8 cellular contexts compared by ENCODE assay signal in the genomic region with DNA sequence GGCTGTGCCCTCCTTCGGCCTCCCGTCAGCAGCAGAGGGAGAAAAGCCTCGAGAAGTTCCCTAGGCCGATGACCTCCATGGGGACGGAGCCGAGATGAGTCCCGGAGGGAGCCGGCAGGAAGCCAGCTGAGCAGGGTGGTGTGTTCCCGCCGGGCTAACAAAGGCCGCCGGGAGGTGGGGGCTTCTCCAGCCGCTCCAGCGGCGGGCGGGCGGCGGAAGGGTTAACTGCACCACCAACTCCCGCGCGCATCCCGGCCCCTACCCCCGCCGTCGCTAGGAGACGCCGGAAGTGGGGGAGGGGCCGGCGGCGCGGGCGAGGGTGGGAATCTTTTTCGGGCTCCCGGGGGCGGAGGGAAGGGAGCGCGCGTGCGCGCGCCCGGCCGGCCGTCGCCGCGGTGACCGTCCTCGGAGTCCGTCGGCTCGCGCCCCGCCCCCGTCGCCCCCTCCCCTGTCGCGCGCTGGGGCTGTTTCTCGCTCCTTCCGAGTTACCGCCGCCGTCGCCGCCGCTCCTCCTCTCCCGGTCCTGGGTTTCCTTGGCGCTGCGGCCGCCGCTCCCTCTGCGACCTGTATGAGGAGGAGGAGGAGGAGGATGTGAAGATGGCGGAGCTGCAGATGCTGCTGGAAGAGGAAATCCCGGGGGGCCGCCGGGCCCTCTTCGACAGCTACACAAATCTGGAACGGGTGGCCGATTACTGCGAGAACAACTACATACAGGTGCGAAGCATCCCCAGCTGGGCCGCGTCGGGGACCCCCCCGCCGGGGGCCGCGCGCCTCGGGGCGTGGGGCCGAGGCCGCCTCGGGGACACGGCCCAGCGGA. TPM values are rescaled to one million over a fixed set of nuclear protein-coding genes. Genes with fewer than 3 reads are reported as not detected.
DNase-seq lines count a peak whose midpoint lies in the region; ATAC-seq, FAIRE-seq and TF ChIP-seq lines count a peak whose summit lies in the region.

A gene (plus strand): TSS at position 477 of the 817 bp plus-strand sequence. CDS start 121 bp downstream, at position 598.

- DNase-seq in A172 (ENCODE audit: low spot score): peak; percentile 78
- peak; percentile 96 for DNase-seq in NCI-H2227 treated with DMSO at 0.1 percent for 48 hours (lab: John Stamatoyannopoulos, UW)
- peak; percentile 74 for DNase-seq in activated CD4-positive, CD25-positive, alpha-beta regulatory T cell treated with anti-CD3 and anti-CD28 coated beads, Interleukin-2, amount 50 U/mL, for 72 hours
- peak; percentile 93 for DNase-seq in cerebellum (ENCODE audit: low spot score)
- peak; percentile 94 for DNase-seq in kidney
- peak; percentile 31 to 51 for DNase-seq in stimulated activated CD4-positive, alpha-beta T cell treated with anti-CD3 and anti-CD28 coated beads, Interleukin-15, amount 100 ng/mL, for 1 hour (ENCODE audit: low read depth in 1 of 2, low spot score in 1 of 2)

- ATAC-seq in HG03095 (IDR thresholded peaks at IDR 0.05; ENCODE audit: unreplicated experiment): peak; percentile 55

- intact Hi-C loops in kidney (cut with DNase I): no loop called here

- H3K27ac ChIP-seq in kidney (ENCODE audit: low read depth in 2 of 2, low read length in 2 of 2): peak within 1 kb of the TSS; percentile 59 to 89

- peaks cover 0 to 10% of the 10 kb centered on the region in 2 donors for H3K4me1 ChIP-seq in kidney (ENCODE audit: control insufficient read depth in 1 of 2, insufficient read depth in 1 of 2, low read depth in 1 of 2, low read length in 2 of 2)

- no peaks in the 10 kb centered on the region for H3K36me3 ChIP-seq in kidney (ENCODE audit: control insufficient read depth in 1 of 2, insufficient read depth in 2 of 2, low read length in 2 of 2)

- H3K4me3 ChIP-seq in kidney (ENCODE audit: low read length in 2 of 2): peak within 1 kb of the TSS; percentile 94 to 95

- peak; percentile 22 for TF ChIP-seq POLR2A in GM18526 (IDR thresholded peaks at IDR 0.05; ENCODE audit: extremely low read depth, insufficient read length)

- no peaks in the 10 kb centered on the region for H3K9me3 ChIP-seq in kidney (ENCODE audit: control insufficient read depth in 1 of 2, low read length in 2 of 2)

- peak within 1 kb of the TSS; percentile 82 to 91 for H3K9ac ChIP-seq in kidney (ENCODE audit: low read length in 2 of 2)

- no peak for TF ChIP-seq CTCF in kidney (IDR thresholded peaks at IDR 0.05; ENCODE audit: borderline replicate concordance, extremely low read depth, insufficient read depth)

- no peak for FAIRE-seq in kidney (lab: Jason Lieb, UNC)

RNA-seq across cellular contexts. Expression of the gene that starts here (rescaled TPM):
- total RNA-seq in A172 (2014; rRNA removed; shearing (Covaris generic)): 57.9 and 64.0 TPM in 2 replicates
- total RNA-seq in cerebellum (105 TPM), kidney (66.6 TPM)
- 26.7 TPM for polyA plus RNA-seq in kidney (ENCODE audit: insufficient read depth, low read depth, low replicate concordance)

Comparison
In these comparisons a context has a peak if more than half of its experiments do, and no peak if none do; other contexts are left out.
1. Peak in every context shown above with its lines: DNase-seq, ATAC-seq, H3K4me3 ChIP-seq and H3K27ac ChIP-seq.
2. DNase-seq: peak in every context shown above with its lines; median percentile 96 in NCI-H2227 treated with DMSO at 0.1 percent for 48 hours; 94 in kidney; 93 in cerebellum; 78 in A172; 74 in activated CD4-positive, CD25-positive, alpha-beta regulatory T cell treated with anti-CD3 and anti-CD28 coated beads, Interleukin-2, amount 50 U/mL, for 72 hours; 41 in stimulated activated CD4-positive, alpha-beta T cell treated with anti-CD3 and anti-CD28 coated beads, Interleukin-15, amount 100 ng/mL, for 1 hour.